ENCODE assay signal across 1 cellular context in the genomic region with DNA sequence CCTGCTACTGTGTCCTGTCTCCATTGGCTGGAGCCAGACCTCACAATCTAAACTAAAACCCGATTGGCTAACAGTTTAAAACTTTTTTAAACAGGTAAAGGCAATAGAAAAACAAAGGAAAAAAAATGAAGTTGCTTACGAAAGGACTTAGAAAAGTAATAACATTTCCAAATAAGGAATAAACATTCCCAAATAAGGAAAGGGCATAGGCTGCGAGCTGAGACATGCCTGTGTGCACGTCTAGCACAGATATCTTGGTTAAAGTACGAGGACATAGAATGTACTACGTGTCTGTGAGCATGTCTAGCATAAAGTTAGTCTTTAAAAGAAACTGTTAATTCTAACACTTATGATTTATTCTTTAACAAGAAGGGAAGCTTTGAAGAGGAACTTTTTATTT.
A peak's percentile ranks its signal among the peaks of the same experiment; 100 is the strongest.
TF ChIP-seq lines count a peak whose summit lies in the region.

No MANE protein-coding gene starts in this region.

TF ChIP-seq in HepG2, 621 proteins besides CTCF, POLR2A, EP300 and RAD21:
- TF ChIP-seq SRF (IDR thresholded peaks at IDR 0.05; ENCODE audit: low read depth, low read length) (0 out of 2 replicates have a peak, but pooled peaks have one; percentile 43), ZNF672 (CRISPR knock-in tag; IDR thresholded peaks at IDR 0.05) (no peak), ZNF383 (CRISPR knock-in tag; IDR thresholded peaks at IDR 0.05; ENCODE audit: borderline replicate concordance) (no peak), HOXA9 (CRISPR knock-in tag; IDR thresholded peaks at IDR 0.05; ENCODE audit: borderline replicate concordance) (no peak), ZFY (CRISPR knock-in tag; IDR thresholded peaks at IDR 0.05) (no peak), SPEN (CRISPR knock-in tag; IDR thresholded peaks at IDR 0.05; ENCODE audit: low read depth) (no peak), FOSL2 (CRISPR knock-in tag; IDR thresholded peaks at IDR 0.05) (no peak)
